Comparison of ENCODE assay signal across 8 cellular contexts in genomic region chr20:8601542-8601912, GRCh38.
DNase-seq lines count a peak whose midpoint lies in the region; ATAC-seq, FAIRE-seq and TF ChIP-seq lines count a peak whose summit lies in the region.

No MANE protein-coding gene starts in this region.

- POLR2A ChIA-PET in GM10248 (lab: Yijun Ruan, JAX): no interaction called here

- H3K27ac ChIP-seq in Peyer's patch: no peak overlapping the region

- DNase-seq in GM10248 (ENCODE audit: extremely low spot score): peak; percentile 61
- no peak for DNase-seq in HTR-8/SVneo (ENCODE audit: insufficient read length, low spot score)
- no peak for DNase-seq in urothelium cell line (ENCODE audit: low spot score)
- DNase-seq in Peyer's patch: no peak
- no peak for DNase-seq in Right ventricle myocardium superior

- FAIRE-seq in HTR-8/SVneo (lab: Jason Lieb, UNC): no peak
- FAIRE-seq in urothelium cell line (lab: Jason Lieb, UNC): no peak

- H3K27me3 ChIP-seq in Peyer's patch: no peaks in the 10 kb centered on the region

- CTCF ChIA-PET in GM10248 (lab: Yijun Ruan, JAX): interaction anchor here (1.9 kb wide), 1 partner anchor 120 kb away, joined by 8 read pairs; no protein-coding TSS in a partner anchor

- no peaks in the 10 kb centered on the region for H3K36me3 ChIP-seq in Peyer's patch

- no peak for TF ChIP-seq POLR2A in Peyer's patch (IDR thresholded peaks at IDR 0.05)

- TF ChIP-seq CTCF in GM10248 (IDR thresholded peaks at IDR 0.05; ENCODE audit: control extremely low read depth, extremely low read depth, low read depth, missing control alignments) (no peak), Peyer's patch (IDR thresholded peaks at IDR 0.05) (no peak)

- peak; percentile 97 for ATAC-seq in GM21381 (IDR thresholded peaks at IDR 0.05; ENCODE audit: unreplicated experiment)
- ATAC-seq in HG03521 (IDR thresholded peaks at IDR 0.05; ENCODE audit: unreplicated experiment): peak; percentile 77
- peak; percentile 48 for ATAC-seq in esophagus mucosa
- ATAC-seq in Right ventricle myocardium superior (ENCODE audit: poor library complexity): no peak

- intact Hi-C loops in Right ventricle myocardium superior (cut with DNase I): no loop called here

- H3K9me3 ChIP-seq in Peyer's patch: no peaks in the 10 kb centered on the region

- no peak overlapping the region for H3K4me3 ChIP-seq in Peyer's patch

- no peaks in the 10 kb centered on the region for H3K4me1 ChIP-seq in Peyer's patch
